In genomic region chr7:108012499-108013430, GRCh38 we compare ENCODE assay signal across 1 cellular context.
TF ChIP-seq lines count a peak whose summit lies in the region.

No MANE protein-coding gene starts in this region.

TF ChIP-seq in K562, 482 proteins besides CTCF, POLR2A, EP300 and RAD21 (continued from another document and continues in another):
- TF ChIP-seq TSHZ1 (CRISPR knock-in tag; IDR thresholded peaks at IDR 0.05) (no peak), POLR2AphosphoS2 (IDR thresholded peaks at IDR 0.05; ENCODE audit: low read length) (no peak), ZNF444 (CRISPR knock-in tag; IDR thresholded peaks at IDR 0.05) (no peak), EHMT2 (IDR thresholded peaks at IDR 0.05) (peak; percentile 96), CXXC5 (CRISPR knock-in tag; IDR thresholded peaks at IDR 0.05) (no peak), DNMT1 (IDR thresholded peaks at IDR 0.05) (no peak), DDX20 (tag; IDR thresholded peaks at IDR 0.05; ENCODE audit: low read depth) (no peak), ADNP (tag; IDR thresholded peaks at IDR 0.05) (peak; percentile 69), ZBTB2 (IDR thresholded peaks at IDR 0.05) (peak; percentile 80), ZNF644 (tag; IDR thresholded peaks at IDR 0.05; ENCODE audit: low read depth) (peak; percentile 91), FOXJ3 (CRISPR knock-in tag; IDR thresholded peaks at IDR 0.05) (no peak), MNT (conservative IDR thresholded peaks at IDR 0.05) (peak; percentile 76 to 83), ZNF121 (CRISPR knock-in tag; conservative IDR thresholded peaks at IDR 0.05) (no peak), POLR2H (tag; IDR thresholded peaks at IDR 0.05; ENCODE audit: low read depth) (no peak), MEF2A (IDR thresholded peaks at IDR 0.05; ENCODE audit: control insufficient read depth, low read depth, low read length) (peak; percentile 42; the same call in 1 of the 2 replicates), TCF7 (IDR thresholded peaks at IDR 0.05; ENCODE audit: borderline replicate concordance) (peak; percentile 25; the same call in 1 of the 2 replicates), BRD9 (IDR thresholded peaks at IDR 0.05; ENCODE audit: low read depth, partially characterized antibody) (peak; percentile 74), ZNF780A (CRISPR knock-in tag; IDR thresholded peaks at IDR 0.05) (no peak), SMARCB1 (IDR thresholded peaks at IDR 0.05; ENCODE audit: insufficient read length, low read depth) (peak; percentile 99), COPS2 (conservative IDR thresholded peaks at IDR 0.05) (no peak), MYC (IDR thresholded peaks at IDR 0.05; ENCODE audit: low read depth, low read length) (peak; percentile 77), MYC (CRISPR knock-in tag; IDR thresholded peaks at IDR 0.05; ENCODE audit: borderline replicate concordance, low read depth) (no peak), RBM39 (optimal IDR thresholded peaks at IDR 0.05; ENCODE audit: low read depth, low read length) (no peak), BRD4 (IDR thresholded peaks at IDR 0.05) (peak; percentile 70; the same call in 1 of the 2 replicates), EGR1 (conservative IDR thresholded peaks at IDR 0.05) (peak; percentile 19; the same call in 1 of the 2 replicates), VEZF1 (CRISPR knock-in tag; IDR thresholded peaks at IDR 0.05) (peak; percentile 46; the same call in 1 of the 2 replicates), KAT7 (CRISPR knock-in tag; IDR thresholded peaks at IDR 0.05; ENCODE audit: borderline replicate concordance) (0 out of 2 replicates have a peak, but pooled peaks have one; percentile 61), SMARCA5 (IDR thresholded peaks at IDR 0.05) (peak; percentile 73; the same call in 1 of the 2 replicates), DACH1 (IDR thresholded peaks at IDR 0.05; ENCODE audit: partially characterized antibody) (peak; percentile 69), ZNF24 (IDR thresholded peaks at IDR 0.05) (0 out of 2 replicates have a peak, but pooled peaks have one; percentile 38), DLX4 (CRISPR knock-in tag; IDR thresholded peaks at IDR 0.05) (no peak)
- TF ChIP-seq, protein P1, sequence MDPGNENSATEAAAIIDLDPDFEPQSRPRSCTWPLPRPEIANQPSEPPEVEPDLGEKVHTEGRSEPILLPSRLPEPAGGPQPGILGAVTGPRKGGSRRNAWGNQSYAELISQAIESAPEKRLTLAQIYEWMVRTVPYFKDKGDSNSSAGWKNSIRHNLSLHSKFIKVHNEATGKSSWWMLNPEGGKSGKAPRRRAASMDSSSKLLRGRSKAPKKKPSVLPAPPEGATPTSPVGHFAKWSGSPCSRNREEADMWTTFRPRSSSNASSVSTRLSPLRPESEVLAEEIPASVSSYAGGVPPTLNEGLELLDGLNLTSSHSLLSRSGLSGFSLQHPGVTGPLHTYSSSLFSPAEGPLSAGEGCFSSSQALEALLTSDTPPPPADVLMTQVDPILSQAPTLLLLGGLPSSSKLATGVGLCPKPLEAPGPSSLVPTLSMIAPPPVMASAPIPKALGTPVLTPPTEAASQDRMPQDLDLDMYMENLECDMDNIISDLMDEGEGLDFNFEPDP (CRISPR knock-in tag; IDR thresholded peaks at IDR 0.05), result no peak
- TF ChIP-seq, protein P2, sequence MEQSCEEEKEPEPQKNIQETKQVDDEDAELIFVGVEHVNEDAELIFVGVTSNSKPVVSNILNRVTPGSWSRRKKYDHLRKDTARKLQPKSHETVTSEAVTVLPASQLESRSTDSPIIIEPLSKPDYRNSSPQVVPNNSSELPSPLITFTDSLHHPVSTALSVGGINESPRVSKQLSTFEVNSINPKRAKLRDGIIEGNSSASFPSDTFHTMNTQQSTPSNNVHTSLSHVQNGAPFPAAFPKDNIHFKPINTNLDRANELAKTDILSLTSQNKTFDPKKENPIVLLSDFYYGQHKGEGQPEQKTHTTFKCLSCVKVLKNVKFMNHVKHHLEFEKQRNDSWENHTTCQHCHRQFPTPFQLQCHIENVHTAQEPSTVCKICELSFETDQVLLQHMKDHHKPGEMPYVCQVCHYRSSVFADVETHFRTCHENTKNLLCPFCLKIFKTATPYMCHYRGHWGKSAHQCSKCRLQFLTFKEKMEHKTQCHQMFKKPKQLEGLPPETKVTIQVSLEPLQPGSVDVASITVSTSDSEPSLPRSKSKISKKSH (CRISPR knock-in tag; IDR thresholded peaks at IDR 0.05), result no peak
- TF ChIP-seq, protein P3, sequence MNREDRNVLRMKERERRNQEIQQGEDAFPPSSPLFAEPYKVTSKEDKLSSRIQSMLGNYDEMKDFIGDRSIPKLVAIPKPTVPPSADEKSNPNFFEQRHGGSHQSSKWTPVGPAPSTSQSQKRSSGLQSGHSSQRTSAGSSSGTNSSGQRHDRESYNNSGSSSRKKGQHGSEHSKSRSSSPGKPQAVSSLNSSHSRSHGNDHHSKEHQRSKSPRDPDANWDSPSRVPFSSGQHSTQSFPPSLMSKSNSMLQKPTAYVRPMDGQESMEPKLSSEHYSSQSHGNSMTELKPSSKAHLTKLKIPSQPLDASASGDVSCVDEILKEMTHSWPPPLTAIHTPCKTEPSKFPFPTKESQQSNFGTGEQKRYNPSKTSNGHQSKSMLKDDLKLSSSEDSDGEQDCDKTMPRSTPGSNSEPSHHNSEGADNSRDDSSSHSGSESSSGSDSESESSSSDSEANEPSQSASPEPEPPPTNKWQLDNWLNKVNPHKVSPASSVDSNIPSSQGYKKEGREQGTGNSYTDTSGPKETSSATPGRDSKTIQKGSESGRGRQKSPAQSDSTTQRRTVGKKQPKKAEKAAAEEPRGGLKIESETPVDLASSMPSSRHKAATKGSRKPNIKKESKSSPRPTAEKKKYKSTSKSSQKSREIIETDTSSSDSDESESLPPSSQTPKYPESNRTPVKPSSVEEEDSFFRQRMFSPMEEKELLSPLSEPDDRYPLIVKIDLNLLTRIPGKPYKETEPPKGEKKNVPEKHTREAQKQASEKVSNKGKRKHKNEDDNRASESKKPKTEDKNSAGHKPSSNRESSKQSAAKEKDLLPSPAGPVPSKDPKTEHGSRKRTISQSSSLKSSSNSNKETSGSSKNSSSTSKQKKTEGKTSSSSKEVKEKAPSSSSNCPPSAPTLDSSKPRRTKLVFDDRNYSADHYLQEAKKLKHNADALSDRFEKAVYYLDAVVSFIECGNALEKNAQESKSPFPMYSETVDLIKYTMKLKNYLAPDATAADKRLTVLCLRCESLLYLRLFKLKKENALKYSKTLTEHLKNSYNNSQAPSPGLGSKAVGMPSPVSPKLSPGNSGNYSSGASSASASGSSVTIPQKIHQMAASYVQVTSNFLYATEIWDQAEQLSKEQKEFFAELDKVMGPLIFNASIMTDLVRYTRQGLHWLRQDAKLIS (CRISPR knock-in tag; IDR thresholded peaks at IDR 0.05), result 0 out of 2 replicates have a peak, but pooled peaks have one; percentile 38
- TF ChIP-seq, protein P4, sequence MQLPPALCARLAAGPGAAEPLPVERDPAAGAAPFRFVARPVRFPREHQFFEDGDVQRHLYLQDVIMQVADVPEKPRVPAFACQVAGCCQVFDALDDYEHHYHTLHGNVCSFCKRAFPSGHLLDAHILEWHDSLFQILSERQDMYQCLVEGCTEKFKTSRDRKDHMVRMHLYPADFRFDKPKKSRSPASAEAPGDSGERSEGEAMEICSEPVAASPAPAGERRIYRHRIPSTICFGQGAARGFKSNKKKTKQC (CRISPR knock-in tag; IDR thresholded peaks at IDR 0.05), result no peak
- TF ChIP-seq, protein P5, sequence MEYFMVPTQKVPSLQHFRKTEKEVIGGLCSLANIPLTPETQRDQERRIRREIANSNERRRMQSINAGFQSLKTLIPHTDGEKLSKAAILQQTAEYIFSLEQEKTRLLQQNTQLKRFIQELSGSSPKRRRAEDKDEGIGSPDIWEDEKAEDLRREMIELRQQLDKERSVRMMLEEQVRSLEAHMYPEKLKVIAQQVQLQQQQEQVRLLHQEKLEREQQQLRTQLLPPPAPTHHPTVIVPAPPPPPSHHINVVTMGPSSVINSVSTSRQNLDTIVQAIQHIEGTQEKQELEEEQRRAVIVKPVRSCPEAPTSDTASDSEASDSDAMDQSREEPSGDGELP (CRISPR knock-in tag; IDR thresholded peaks at IDR 0.05; ENCODE audit: borderline replicate concordance), result 0 out of 2 replicates have a peak, but pooled peaks have one; percentile 21
- TF ChIP-seq, protein P6, sequence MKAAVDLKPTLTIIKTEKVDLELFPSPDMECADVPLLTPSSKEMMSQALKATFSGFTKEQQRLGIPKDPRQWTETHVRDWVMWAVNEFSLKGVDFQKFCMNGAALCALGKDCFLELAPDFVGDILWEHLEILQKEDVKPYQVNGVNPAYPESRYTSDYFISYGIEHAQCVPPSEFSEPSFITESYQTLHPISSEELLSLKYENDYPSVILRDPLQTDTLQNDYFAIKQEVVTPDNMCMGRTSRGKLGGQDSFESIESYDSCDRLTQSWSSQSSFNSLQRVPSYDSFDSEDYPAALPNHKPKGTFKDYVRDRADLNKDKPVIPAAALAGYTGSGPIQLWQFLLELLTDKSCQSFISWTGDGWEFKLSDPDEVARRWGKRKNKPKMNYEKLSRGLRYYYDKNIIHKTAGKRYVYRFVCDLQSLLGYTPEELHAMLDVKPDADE (conservative IDR thresholded peaks at IDR 0.05; ENCODE audit: control insufficient read depth, low read depth, low read length), result no peak
- TF ChIP-seq, protein P7, sequence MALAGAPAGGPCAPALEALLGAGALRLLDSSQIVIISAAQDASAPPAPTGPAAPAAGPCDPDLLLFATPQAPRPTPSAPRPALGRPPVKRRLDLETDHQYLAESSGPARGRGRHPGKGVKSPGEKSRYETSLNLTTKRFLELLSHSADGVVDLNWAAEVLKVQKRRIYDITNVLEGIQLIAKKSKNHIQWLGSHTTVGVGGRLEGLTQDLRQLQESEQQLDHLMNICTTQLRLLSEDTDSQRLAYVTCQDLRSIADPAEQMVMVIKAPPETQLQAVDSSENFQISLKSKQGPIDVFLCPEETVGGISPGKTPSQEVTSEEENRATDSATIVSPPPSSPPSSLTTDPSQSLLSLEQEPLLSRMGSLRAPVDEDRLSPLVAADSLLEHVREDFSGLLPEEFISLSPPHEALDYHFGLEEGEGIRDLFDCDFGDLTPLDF (CRISPR knock-in tag; IDR thresholded peaks at IDR 0.05), result no peak
- TF ChIP-seq, protein P8, sequence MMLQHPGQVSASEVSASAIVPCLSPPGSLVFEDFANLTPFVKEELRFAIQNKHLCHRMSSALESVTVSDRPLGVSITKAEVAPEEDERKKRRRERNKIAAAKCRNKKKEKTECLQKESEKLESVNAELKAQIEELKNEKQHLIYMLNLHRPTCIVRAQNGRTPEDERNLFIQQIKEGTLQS (IDR thresholded peaks at IDR 0.05), result peak; percentile 94
- TF ChIP-seq, protein P8 (CRISPR knock-in tag; conservative IDR thresholded peaks at IDR 0.05), result peak; percentile 52; the same call in 1 of the 2 replicates
